In the genomic region with DNA sequence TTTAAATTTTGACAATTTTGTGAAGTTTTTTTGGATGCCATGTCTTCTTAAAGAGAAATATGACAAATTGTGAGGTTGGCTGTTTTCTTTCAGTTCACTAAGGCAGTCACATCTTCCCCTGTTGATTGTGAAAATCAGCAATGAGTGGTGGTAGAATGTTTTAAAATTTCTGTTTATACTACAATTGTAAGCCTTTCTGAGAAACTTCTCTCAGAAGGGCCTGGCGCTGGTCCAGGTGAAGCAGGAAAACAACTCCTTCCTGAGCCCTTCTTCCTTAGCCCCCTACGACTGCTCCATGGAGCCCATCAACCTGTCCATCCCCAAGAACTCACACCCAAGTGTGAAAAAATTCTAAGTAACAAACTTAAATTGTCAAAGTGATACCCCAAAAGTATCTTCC, we compare ENCODE assay signal across 17 cellular contexts.
"Had no signal": no experiment of that assay in that cellular context is flagged by ENCODE, and none has a peak within 500 bp of the region (broad histone marks: within the 10 kb centered on the region; RNA-seq: fewer than 3 reads in every experiment).

No MANE protein-coding gene starts in this region.

- H3K4me3 ChIP-seq: body of pancreas, lower lobe of right lung, mucosa of descending colon, right lobe of liver, testis had no signal

- ATAC-seq: activated T-cell treated with anti-CD3 and anti-CD28 coated beads, Interleukin-2, amount 50 U/mL, for 72 hours; body of pancreas; effector memory CD8-positive, alpha-beta T cell; lower lobe of right lung; mucosa of descending colon; natural killer cell; right lobe of liver; SK-N-SH treated with all-trans-retinoic acid at 6 μM for 48 hours; stimulated activated naive CD8-positive, alpha-beta T cell treated with anti-CD3 and anti-CD28 coated beads, Interleukin-15, amount 100 ng/mL, for 72 hours had no signal

- DNase-seq: activated B cell treated with CpG ODN at 0.5 μM for 24 hours; activated CD4-positive, alpha-beta T cell treated with anti-CD3 and anti-CD28 coated beads, Interleukin-2, amount 50 U/mL, for 1 hour; activated naive CD4-positive, alpha-beta T cell treated with Interleukin-2 at 50 U/mL for 16 hours; activated T-cell treated with anti-CD3 and anti-CD28 coated beads, Interleukin-2, amount 50 U/mL, for 72 hours; central memory CD4-positive, alpha-beta T cell; effector memory CD8-positive, alpha-beta T cell; hippocampal formation; lower lobe of right lung; mucosa of descending colon; natural killer cell; right lobe of liver; stimulated activated CD4-positive, alpha-beta T cell treated with anti-CD3 and anti-CD28 coated beads, Interleukin-2, amount 100 ng/mL, for 24 hours; stimulated activated naive CD8-positive, alpha-beta T cell treated with anti-CD3 and anti-CD28 coated beads, Interleukin-15, amount 100 ng/mL, for 72 hours; testis had no signal

- H3K27ac Mint-ChIP-seq: activated B cell treated with CpG ODN at 0.5 μM for 24 hours; activated T-cell treated with anti-CD3 and anti-CD28 coated beads, Interleukin-2, amount 50 U/mL, for 72 hours; effector memory CD8-positive, alpha-beta T cell; natural killer cell; T-helper 1 cell treated with Interleukin-12 subunit alpha and Interleukin-12 subunit beta and Interleukin-4 antibody, amounts not matched to agents 30 μg/mL and 1 μg/mL, for 36 hours had no signal

- H3K4me3 Mint-ChIP-seq: activated B cell treated with CpG ODN at 0.5 μM for 24 hours; activated T-cell treated with anti-CD3 and anti-CD28 coated beads, Interleukin-2, amount 50 U/mL, for 72 hours; effector memory CD8-positive, alpha-beta T cell; natural killer cell; stimulated activated naive CD8-positive, alpha-beta T cell treated with anti-CD3 and anti-CD28 coated beads, Interleukin-15, amount 100 ng/mL, for 72 hours; T-helper 1 cell treated with Interleukin-12 subunit alpha and Interleukin-12 subunit beta and Interleukin-4 antibody, amounts not matched to agents 30 μg/mL and 1 μg/mL, for 36 hours had no signal

- H3K36me3 Mint-ChIP-seq: natural killer cell had no signal

- H3K27me3 Mint-ChIP-seq: activated B cell treated with CpG ODN at 0.5 μM for 24 hours; effector memory CD8-positive, alpha-beta T cell; stimulated activated naive CD8-positive, alpha-beta T cell treated with anti-CD3 and anti-CD28 coated beads, Interleukin-15, amount 100 ng/mL, for 72 hours had no signal

- H3K27ac ChIP-seq: lower lobe of right lung, right lobe of liver, testis had no signal

- H3K27me3 ChIP-seq: body of pancreas, right lobe of liver, testis had no signal

- H3K9me3 Mint-ChIP-seq: activated B cell treated with CpG ODN at 0.5 μM for 24 hours; activated T-cell treated with anti-CD3 and anti-CD28 coated beads, Interleukin-2, amount 50 U/mL, for 72 hours; effector memory CD8-positive, alpha-beta T cell; natural killer cell; stimulated activated naive CD8-positive, alpha-beta T cell treated with anti-CD3 and anti-CD28 coated beads, Interleukin-15, amount 100 ng/mL, for 72 hours; T-helper 1 cell treated with Interleukin-12 subunit alpha and Interleukin-12 subunit beta and Interleukin-4 antibody, amounts not matched to agents 30 μg/mL and 1 μg/mL, for 36 hours had no signal

- H3K9me3 ChIP-seq: body of pancreas, lower lobe of right lung, mucosa of descending colon, right lobe of liver, testis had no signal
